Comparison of ENCODE assay signal across 13 cellular contexts in the genomic region with DNA sequence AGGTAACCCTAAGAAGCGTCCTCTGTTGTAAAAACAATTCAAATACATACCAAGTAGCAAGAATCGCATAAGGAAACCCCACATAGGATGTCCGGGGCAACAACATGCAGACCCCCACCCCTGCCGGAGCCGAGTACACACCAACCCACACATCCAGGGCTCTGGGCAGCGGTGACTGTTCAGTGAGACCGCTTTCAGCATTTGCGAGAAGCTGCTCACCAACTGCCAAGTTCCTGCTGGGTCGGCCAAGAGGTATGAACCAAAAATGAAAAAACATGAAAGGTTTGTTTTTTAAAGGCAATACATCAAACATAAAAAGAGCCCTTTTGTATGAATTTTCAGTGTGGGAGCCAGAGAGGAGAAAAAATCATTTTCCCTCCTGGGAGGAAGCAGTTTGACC.
"Had no signal": no experiment of that assay in that cellular context is flagged by ENCODE, and none has a peak within 500 bp of the region (broad histone marks: within the 10 kb centered on the region; RNA-seq: fewer than 3 reads in every experiment).

No MANE protein-coding gene starts in this region.

- H3K4me1 Mint-ChIP-seq: activated CD4-positive, alpha-beta T cell treated with anti-CD3 and anti-CD28 coated beads, Interleukin-2, amount 10 ng/mL, durations not matched to agents 24 days and 14 days; immature natural killer cell; memory B cell had no signal

- H3K27me3 Mint-ChIP-seq: activated CD4-positive, alpha-beta T cell treated with anti-CD3 and anti-CD28 coated beads, Interleukin-2, amount 10 ng/mL, durations not matched to agents 24 days and 14 days; activated CD8-positive, alpha-beta T cell treated with anti-CD3 and anti-CD28 coated beads for 36 hours; activated T-cell treated with anti-CD3 and anti-CD28 coated beads, Interleukin-2, amount 50 U/mL, for 24 hours; memory B cell; naive thymus-derived CD8-positive, alpha-beta T cell had no signal

- H3K9me3 Mint-ChIP-seq: activated CD4-positive, alpha-beta T cell treated with anti-CD3 and anti-CD28 coated beads, Interleukin-2, amount 10 ng/mL, durations not matched to agents 24 days and 14 days; activated CD8-positive, alpha-beta T cell treated with anti-CD3 and anti-CD28 coated beads for 36 hours; activated naive CD4-positive, alpha-beta T cell treated with anti-CD3 and anti-CD28 coated beads for 36 hours had no signal

- H3K4me3 ChIP-seq: esophagus muscularis mucosa, mucosa of descending colon, thyroid gland had no signal

- H3K4me1 ChIP-seq: esophagus muscularis mucosa, thyroid gland had no signal

- DNase-seq: activated CD4-positive, alpha-beta T cell treated with anti-CD3 and anti-CD28 coated beads, Interleukin-2, amount 10 ng/mL, durations not matched to agents 24 days and 14 days; activated CD8-positive, alpha-beta T cell treated with anti-CD3 and anti-CD28 coated beads for 36 hours; activated naive CD4-positive, alpha-beta T cell treated with anti-CD3 and anti-CD28 coated beads for 36 hours; activated T-cell treated with anti-CD3 and anti-CD28 coated beads, Interleukin-2, amount 50 U/mL, for 24 hours; immature natural killer cell; mucosa of descending colon; naive thymus-derived CD8-positive, alpha-beta T cell; SK-N-SH; stimulated activated CD4-positive, alpha-beta T cell treated with anti-CD3 and anti-CD28 coated beads, Interleukin-2, amount 100 ng/mL, for 24 hours; stimulated activated naive CD4-positive, alpha-beta T cell treated with Interleukin-2 at 50 U/mL for 16 hours had no signal

- H3K4me3 Mint-ChIP-seq: activated CD4-positive, alpha-beta T cell treated with anti-CD3 and anti-CD28 coated beads, Interleukin-2, amount 10 ng/mL, durations not matched to agents 24 days and 14 days; activated CD8-positive, alpha-beta T cell treated with anti-CD3 and anti-CD28 coated beads for 36 hours; activated naive CD4-positive, alpha-beta T cell treated with anti-CD3 and anti-CD28 coated beads for 36 hours; activated T-cell treated with anti-CD3 and anti-CD28 coated beads, Interleukin-2, amount 50 U/mL, for 24 hours; immature natural killer cell; memory B cell; naive thymus-derived CD8-positive, alpha-beta T cell had no signal

- H3K36me3 ChIP-seq: esophagus muscularis mucosa, thyroid gland had no signal

- H3K27ac Mint-ChIP-seq: activated CD4-positive, alpha-beta T cell treated with anti-CD3 and anti-CD28 coated beads, Interleukin-2, amount 10 ng/mL, durations not matched to agents 24 days and 14 days; activated CD8-positive, alpha-beta T cell treated with anti-CD3 and anti-CD28 coated beads for 36 hours; activated naive CD4-positive, alpha-beta T cell treated with anti-CD3 and anti-CD28 coated beads for 36 hours; activated T-cell treated with anti-CD3 and anti-CD28 coated beads, Interleukin-2, amount 50 U/mL, for 24 hours; immature natural killer cell; memory B cell; naive thymus-derived CD8-positive, alpha-beta T cell had no signal

- H3K9me3 ChIP-seq: SK-N-SH, thyroid gland had no signal

- H3K27ac ChIP-seq: esophagus muscularis mucosa, thyroid gland had no signal

- H3K27me3 ChIP-seq: esophagus muscularis mucosa, thyroid gland had no signal
